21 cellular contexts compared by ENCODE assay signal in the genomic region with DNA sequence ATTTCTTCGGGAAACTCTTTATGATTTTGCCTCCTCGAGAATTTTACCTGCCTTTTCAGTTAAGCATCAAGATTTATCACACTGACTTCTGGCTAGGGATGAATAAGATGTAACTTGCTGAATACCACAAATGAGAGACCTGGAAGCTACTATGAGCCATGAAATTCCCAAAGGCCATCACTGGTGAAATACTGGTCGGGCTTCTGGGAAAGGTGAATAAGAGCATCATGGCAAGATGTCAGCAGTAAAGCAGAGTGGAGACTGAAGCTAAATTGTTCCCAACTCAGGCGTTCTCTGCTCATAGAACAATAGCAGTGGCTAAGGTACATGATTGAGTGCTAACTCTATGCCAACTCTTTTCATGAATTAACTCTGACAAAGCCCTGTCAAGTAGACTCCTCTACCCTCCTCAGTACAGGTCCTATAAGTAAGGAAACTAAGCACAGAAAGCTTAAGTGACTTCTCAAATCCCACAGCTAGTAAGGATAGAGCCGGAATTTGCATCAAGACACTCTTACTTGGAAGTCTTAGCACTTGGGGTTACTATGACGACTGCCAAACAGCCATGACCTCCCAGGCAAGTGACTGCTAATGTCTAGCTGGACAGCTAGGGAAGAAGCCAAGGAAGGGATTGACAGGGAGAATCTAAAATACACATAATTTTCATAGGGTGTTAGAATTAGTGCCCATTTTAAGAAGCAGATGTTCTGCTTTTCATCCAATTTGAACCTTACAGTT. TPM values are rescaled to one million over a fixed set of nuclear protein-coding genes. Genes with fewer than 3 reads are reported as not detected.
DNase-seq lines count a peak whose midpoint lies in the region; ATAC-seq, FAIRE-seq and TF ChIP-seq lines count a peak whose summit lies in the region.
"Had no signal": no experiment of that assay in that cellular context is flagged by ENCODE, and none has a peak within 500 bp of the region (broad histone marks: within the 10 kb centered on the region; RNA-seq: fewer than 3 reads in every experiment).

No MANE protein-coding gene starts in this region.

- no peak overlapping the region for H3K14ac ChIP-seq in neuronal stem cell (ENCODE audit: low read length)

- DNase-seq in GM23338 (ENCODE audit: low spot score): peak; percentile 61
- DNase-seq in WTC11 (ENCODE audit: low spot score): no peak
- no peak for DNase-seq in keratinocyte (ENCODE audit: low read depth, low spot score)
- DNase-seq in neuronal stem cell (ENCODE audit: low spot score): no peak
- DNase-seq in posterior cingulate gyrus: no peak
- no peak for DNase-seq in D341Med (ENCODE audit: low spot score)
- DNase-seq: BE2C; CD8-positive, alpha-beta memory T cell; DMS 273 treated with DMSO at 0.1 percent for 48 hours; GOT3; KBM-7; NCI-H1048; NCI-H1694; NCI-H2171; NCI-H82; Peyer's patch; SHP77 had no signal

- no peak overlapping the region for H3K4me3 ChIP-seq in GM23338
- H3K4me3 ChIP-seq in keratinocyte (ENCODE audit: control insufficient read depth in 2 of 3, extremely low read depth in 1 of 3, insufficient read depth in 2 of 3, low read depth in 1 of 3, low read length in 3 of 3): no peak overlapping the region
- H3K4me3 ChIP-seq in neuronal stem cell (ENCODE audit: low read length in 2 of 2): no peak overlapping the region
- H3K4me3 ChIP-seq: Peyer's patch had no signal

- no peak overlapping the region for H2BK12ac ChIP-seq in neuronal stem cell (ENCODE audit: low read length)

- FAIRE-seq in keratinocyte (lab: Jason Lieb, UNC): peak; percentile 82
- FAIRE-seq: HTR-8/SVneo had no signal

- H3K9me3 Mint-ChIP-seq in GM23338 (no peaks in the 10 kb centered on the region), WTC11 (no peaks in the 10 kb centered on the region)

- POLR2A ChIA-PET in WTC11 (lab: Charles Lee): no interaction called here

- no peaks in the 10 kb centered on the region for H3F3A ChIP-seq in GM23338 (replicated peaks; ENCODE audit: low read depth)

- H3K27ac ChIP-seq in GM23338 (ENCODE audit: low read depth) (no peak overlapping the region), keratinocyte (ENCODE audit: control insufficient read depth, insufficient read depth, low read length) (peak overlapping the region; percentile 71), neuronal stem cell (replicated peaks; ENCODE audit: low read length) (no peak overlapping the region)
- H3K27ac ChIP-seq: Peyer's patch had no signal

- no peak overlapping the region for H3K18ac ChIP-seq in neuronal stem cell (ENCODE audit: low read length)

- no peak overlapping the region for H2BK15ac ChIP-seq in neuronal stem cell (ENCODE audit: low read length)

- TF ChIP-seq CTCF in GM23338 (conservative IDR thresholded peaks at IDR 0.05; ENCODE audit: low read depth in 2 of 2): no peak
- no peak for TF ChIP-seq CTCF in WTC11 (IDR thresholded peaks at IDR 0.05)
- no peak for TF ChIP-seq CTCF in keratinocyte (optimal IDR thresholded peaks at IDR 0.05 in 1 of 3, IDR thresholded peaks at IDR 0.05 in 1 of 3, conservative IDR thresholded peaks at IDR 0.05 in 1 of 3; ENCODE audit: extremely low read depth in 1 of 3, insufficient read depth in 2 of 3, low read length in 3 of 3)

- dilution Hi-C loops in keratinocyte (cut with MboI; ENCODE audit: extremely low pct_ligation_motif_present, low sequenced_read_pairs): no loop called here

- H4K91ac ChIP-seq in neuronal stem cell (ENCODE audit: low read depth, low read length, poor library complexity): no peak overlapping the region

- H3K36me3 ChIP-seq in GM23338 (ENCODE audit: insufficient read depth) (peaks cover 12% of the 10 kb centered on the region; the same call in 1 of the 2 replicates), keratinocyte (ENCODE audit: control insufficient read depth in 2 of 2, extremely low read depth in 1 of 2, insufficient read depth in 2 of 2, low read length in 2 of 2) (peaks cover 0 to 9% of the 10 kb centered on the region in 2 experiments), neuronal stem cell (replicated peaks in 1 of 2; ENCODE audit: control insufficient read depth in 2 of 2, insufficient read depth in 2 of 2, low read length in 2 of 2) (no peaks in the 10 kb centered on the region)
- H3K36me3 ChIP-seq: BE2C had no signal

- H2AK5ac ChIP-seq in neuronal stem cell (ENCODE audit: low read depth, low read length): no peak overlapping the region

- H3K27me3 Mint-ChIP-seq in GM23338 (ENCODE audit: insufficient read depth, low read depth, poor library complexity): peaks cover 3% of the 10 kb centered on the region
- H3K27me3 Mint-ChIP-seq in WTC11 (ENCODE audit: low read depth): no peaks in the 10 kb centered on the region
- H3K27me3 Mint-ChIP-seq: CD8-positive, alpha-beta memory T cell had no signal

- H3K9me1 ChIP-seq in keratinocyte (ENCODE audit: control insufficient read depth, extremely low read depth, insufficient read depth, low read length): no peaks in the 10 kb centered on the region

- H3K4me1 ChIP-seq in GM23338 (ENCODE audit: insufficient read depth): no peaks in the 10 kb centered on the region
- H3K4me1 ChIP-seq in keratinocyte (ENCODE audit: control insufficient read depth, extremely low read depth, insufficient read depth, low read length): peaks cover 23% of the 10 kb centered on the region
- H3K4me1 ChIP-seq in neuronal stem cell (ENCODE audit: control insufficient read depth in 2 of 2, insufficient read depth in 1 of 2, low read depth in 1 of 2, low read length in 2 of 2): peaks cover 2 to 14% of the 10 kb centered on the region in 2 donors
- H3K4me1 ChIP-seq: BE2C, Peyer's patch had no signal

- H3K23ac ChIP-seq in neuronal stem cell (ENCODE audit: low read depth, low read length, poor library complexity): no peak overlapping the region

- CTCF ChIA-PET in WTC11 (lab: Charles Lee): no interaction called here

- H3K4me3 Mint-ChIP-seq in GM23338: no peak overlapping the region
- H3K4me3 Mint-ChIP-seq in WTC11: no peak overlapping the region
- H3K4me3 Mint-ChIP-seq: CD8-positive, alpha-beta memory T cell had no signal

- H3K4me1 Mint-ChIP-seq in GM23338 (peaks cover 7% of the 10 kb centered on the region), WTC11 (peaks cover 9% of the 10 kb centered on the region; the same call in 1 of the 2 replicates)
- H3K4me1 Mint-ChIP-seq: CD8-positive, alpha-beta memory T cell had no signal

- H3K9ac ChIP-seq in keratinocyte (ENCODE audit: control insufficient read depth, extremely low read depth, insufficient read depth, low read length) (no peak overlapping the region), neuronal stem cell (ENCODE audit: low read depth, low read length, poor library complexity) (no peak overlapping the region)

- H4K20me1 ChIP-seq in GM23338 (replicated peaks; ENCODE audit: insufficient read depth) (no peaks in the 10 kb centered on the region), keratinocyte (ENCODE audit: control insufficient read depth, extremely low read depth, insufficient read depth, low read length) (no peaks in the 10 kb centered on the region)

- no peak overlapping the region for H2BK5ac ChIP-seq in neuronal stem cell (ENCODE audit: low read length)

- H3K27me3 ChIP-seq in GM23338 (ENCODE audit: insufficient read depth) (no peaks in the 10 kb centered on the region), keratinocyte (ENCODE audit: control insufficient read depth, extremely low read depth, insufficient read depth, low read length) (no peaks in the 10 kb centered on the region), neuronal stem cell (ENCODE audit: control insufficient read depth in 3 of 3, insufficient read depth in 3 of 3, low read depth in 1 of 3, low read length in 3 of 3) (no peaks in the 10 kb centered on the region)
- H3K27me3 ChIP-seq: BE2C, Peyer's patch had no signal

- no CpG with 5 or more reads among the region's 6 CpGs for WGBS in neuronal stem cell (ENCODE audit: extremely low coverage in 2 of 2, insufficient read length in 2 of 2, insufficient replicate concordance in 1 of 2), 2 donors

- H3K36me3 Mint-ChIP-seq in GM23338 (ENCODE audit: low read depth) (peaks cover 12% of the 10 kb centered on the region), WTC11 (peaks cover 14% of the 10 kb centered on the region)
- H3K36me3 Mint-ChIP-seq: CD8-positive, alpha-beta memory T cell had no signal

- H3K9me2 ChIP-seq in GM23338 (ENCODE audit: insufficient read depth): no peaks in the 10 kb centered on the region

- H3K79me2 ChIP-seq in GM23338 (replicated peaks; ENCODE audit: insufficient read depth): no peaks in the 10 kb centered on the region
- no peaks in the 10 kb centered on the region for H3K79me2 ChIP-seq in keratinocyte (ENCODE audit: control insufficient read depth, insufficient read depth, low read length)

- H2AFZ ChIP-seq in GM23338 (no peak overlapping the region), keratinocyte (ENCODE audit: control insufficient read depth, low read length) (no peak overlapping the region), neuronal stem cell (ENCODE audit: low read length) (peak overlapping the region; percentile 7)

- H2BK120ac ChIP-seq in neuronal stem cell (ENCODE audit: low read depth, low read length): no peak overlapping the region

- no peak overlapping the region for H3K27ac Mint-ChIP-seq in GM23338
- peak overlapping the region; percentile 51; the same call in 1 of the 2 replicates for H3K27ac Mint-ChIP-seq in WTC11
- H3K27ac Mint-ChIP-seq: CD8-positive, alpha-beta memory T cell had no signal

- H3K79me1 ChIP-seq in neuronal stem cell (ENCODE audit: low read depth, low read length): no peaks in the 10 kb centered on the region

- ATAC-seq in GM23338 (peak; percentile 53), WTC11 (peak; percentile 69), HG03442 (IDR thresholded peaks at IDR 0.05; ENCODE audit: unreplicated experiment) (no peak)

- H4K8ac ChIP-seq in neuronal stem cell (ENCODE audit: low read depth, low read length): no peak overlapping the region

- H3K4ac ChIP-seq in neuronal stem cell (ENCODE audit: low read length): no peak overlapping the region

- H3K9me3 ChIP-seq in keratinocyte (ENCODE audit: control insufficient read depth, low read depth, low read length) (no peaks in the 10 kb centered on the region), neuronal stem cell (replicated peaks in 1 of 2; ENCODE audit: control insufficient read depth in 2 of 2, insufficient read depth in 1 of 2, low read depth in 1 of 2, low read length in 2 of 2) (no peaks in the 10 kb centered on the region)
- H3K9me3 ChIP-seq: BE2C, Peyer's patch had no signal

- H3K4me2 ChIP-seq in GM23338 (no peak overlapping the region), keratinocyte (ENCODE audit: control insufficient read depth, extremely low read depth, insufficient read depth, low read depth, low read length) (peak overlapping the region; percentile 37), neuronal stem cell (ENCODE audit: insufficient read depth, low read length, poor library complexity, severe bottlenecking) (no peak overlapping the region)

- intact Hi-C loops in posterior cingulate gyrus (cut with DNase I): no loop called here

RNA-seq across cellular contexts. Expression of a gene that starts 22.7 kb away (rescaled TPM):
- total RNA-seq in GM23338 (2014; rRNA removed; shearing (Covaris generic)): 2.1 and 3.7 TPM in 2 replicates
- polyA plus RNA-seq in GM23338 (2016; fragmentation: Nextera tagmentation; extraction: Ambion mirVana): 0.52 and 0.68 TPM in 2 replicates
- total RNA-seq in WTC11 (2021): 2.1 to 2.8 TPM (median 2.6 TPM) in 3 replicates
- polyA plus RNA-seq in keratinocyte: 92.5 to 116 TPM (median 103 TPM) in 3 replicates
- polyA plus RNA-seq in keratinocyte (2011; ENCODE audit: low read depth): 133 TPM
- polyA plus RNA-seq in keratinocyte (2011; cell fraction: cytosol; rRNA removed): 37.2 and 55.2 TPM in 2 replicates
- polyA plus RNA-seq in keratinocyte (2011; cell fraction: nucleus; rRNA removed): 229 and 268 TPM in 2 replicates
- polyA plus RNA-seq in keratinocyte (2012; ENCODE audit: low replicate concordance): 117 and 167 TPM in 2 replicates
- polyA minus RNA-seq in keratinocyte: 35.2 to 208 TPM (median 137 TPM) in 3 replicates
- 111 TPM for polyA minus RNA-seq in keratinocyte (2011; cell fraction: cytosol; rRNA and poly(A)+ RNA removed)
- polyA minus RNA-seq in keratinocyte (2011; cell fraction: nucleus; rRNA and poly(A)+ RNA removed): 303 and 604 TPM in 2 replicates
- polyA plus RNA-seq in neuronal stem cell (2013, experiment 1 of 2): 1.1 TPM
- 1.1 TPM for polyA plus RNA-seq in neuronal stem cell (2013, experiment 2 of 2)
- total RNA-seq: CD8-positive, alpha-beta memory T cell; M059J had no signal
- polyA plus RNA-seq: CD8-positive, alpha-beta memory T cell had no signal

RNA-seq across cellular contexts. Expression of a gene that starts 37.0 kb away (rescaled TPM):
- 20.4 and 23.6 TPM in 2 replicates for total RNA-seq in GM23338 (2014; rRNA removed; shearing (Covaris generic))
- 7.9 and 10.5 TPM in 2 replicates for polyA plus RNA-seq in GM23338 (2016; fragmentation: Nextera tagmentation; extraction: Ambion mirVana)
- 27.0 to 29.8 TPM (median 28.3 TPM) in 3 replicates for total RNA-seq in WTC11 (2021)
- polyA plus RNA-seq in keratinocyte: 32.1 to 48.6 TPM (median 37.1 TPM) in 3 replicates
- 218 TPM for polyA plus RNA-seq in keratinocyte (2011; ENCODE audit: low read depth)
- 11.5 and 24.5 TPM in 2 replicates for polyA plus RNA-seq in keratinocyte (2011; cell fraction: cytosol; rRNA removed)
- 58.0 and 88.8 TPM in 2 replicates for polyA plus RNA-seq in keratinocyte (2011; cell fraction: nucleus; rRNA removed)
- 41.4 and 86.7 TPM in 2 replicates for polyA plus RNA-seq in keratinocyte (2012; ENCODE audit: low replicate concordance)
- polyA minus RNA-seq in keratinocyte: 31.1 to 128 TPM (median 117 TPM) in 3 replicates
- polyA minus RNA-seq in keratinocyte (2011; cell fraction: cytosol; rRNA and poly(A)+ RNA removed): 42.8 TPM
- polyA minus RNA-seq in keratinocyte (2011; cell fraction: nucleus; rRNA and poly(A)+ RNA removed): 111 and 206 TPM in 2 replicates
- polyA plus RNA-seq in neuronal stem cell (2013, experiment 1 of 2): 6.9 TPM
- polyA plus RNA-seq in neuronal stem cell (2013, experiment 2 of 2): 7.0 TPM
- total RNA-seq: CD8-positive, alpha-beta memory T cell; M059J had no signal
- polyA plus RNA-seq: AG04450; CD8-positive, alpha-beta memory T cell had no signal
